In the genomic region with DNA sequence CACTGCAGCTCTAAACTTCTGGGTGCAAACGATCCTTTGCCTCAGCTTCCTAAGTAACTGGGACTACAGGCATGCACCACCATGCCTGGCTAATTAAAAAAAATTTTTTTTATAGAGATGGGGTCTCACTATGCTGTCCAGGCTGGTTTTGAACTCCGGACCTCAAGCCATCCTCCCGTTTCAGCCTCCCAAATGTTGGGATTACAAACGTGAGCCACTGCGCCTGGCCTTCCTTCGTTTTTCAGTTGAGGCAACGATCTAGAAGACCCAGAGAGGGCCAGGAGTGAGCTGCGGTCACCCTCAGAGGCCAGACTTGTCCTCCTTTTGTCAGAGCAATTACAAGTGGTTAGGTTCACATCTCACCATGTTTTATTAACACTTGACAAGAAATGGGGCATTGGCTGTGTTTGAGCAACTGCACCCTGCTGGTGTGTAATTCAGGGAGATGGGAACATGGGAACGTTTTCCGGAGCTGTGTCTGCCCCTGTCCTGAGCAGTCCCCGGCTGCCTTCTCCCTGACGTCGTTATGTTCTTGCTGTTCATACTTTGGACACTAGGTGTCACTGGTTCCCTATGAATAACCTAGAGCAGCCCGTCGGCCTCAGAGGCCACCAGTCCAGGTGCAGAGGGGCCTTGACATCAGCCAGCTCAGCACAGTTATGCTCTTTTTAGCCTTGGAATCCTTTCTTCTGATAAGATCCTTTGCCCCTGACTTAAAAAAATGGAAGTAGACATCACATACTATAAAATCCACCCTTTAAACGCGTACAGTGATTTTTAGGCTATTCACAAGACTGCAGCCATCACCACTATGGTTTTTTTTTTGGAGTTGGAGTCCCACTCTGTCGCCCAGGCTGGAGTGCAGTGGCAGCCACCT, we compare ENCODE assay signal across 8 cellular contexts.
DNase-seq lines count a peak whose midpoint lies in the region; ATAC-seq lines count a peak whose summit lies in the region.

No MANE protein-coding gene starts in this region.

- no peak overlapping the region for H2BK15ac ChIP-seq in mesenchymal stem cell (ENCODE audit: low read depth, poor library complexity, severe bottlenecking)

- H3K27ac ChIP-seq in mesenchymal stem cell (ENCODE audit: low read length, poor library complexity, severe bottlenecking) = no peak overlapping the region

- no peak overlapping the region for H2BK5ac ChIP-seq in mesenchymal stem cell (ENCODE audit: low read depth, low read length, poor library complexity, severe bottlenecking)

- H4K91ac ChIP-seq in mesenchymal stem cell (ENCODE audit: low read length) = no peak overlapping the region

- 44% methylated on average over 17 of the region's 18 CpGs for WGBS in mesenchymal stem cell

- H2BK12ac ChIP-seq in mesenchymal stem cell (ENCODE audit: low read length in 2 of 2) = no peak overlapping the region

- DNase-seq in COLO668 (lab: John Stamatoyannopoulos, UW; ENCODE audit: unreplicated experiment) = peak; percentile 70
- peak; percentile 19 to 84 for DNase-seq in NCI-H526 (lab: John Stamatoyannopoulos, UW)
- DNase-seq in activated CD4-positive, alpha-beta T cell treated with anti-CD3 and anti-CD28 coated beads, Interleukin-2, amount 50 U/mL, for 4 hours = peak; percentile 24 to 25
- DNase-seq in effector CD4-positive, alpha-beta T cell = peak; percentile 29
- peak; percentile 68 for DNase-seq in mesenchymal stem cell
- peak; percentile 67 for DNase-seq in stimulated activated CD8-positive, alpha-beta memory T cell treated with anti-CD3 and anti-CD28 coated beads, Interleukin-4, amount 100 ng/mL, for 48 hours

- no peak overlapping the region for H3K4ac ChIP-seq in mesenchymal stem cell (ENCODE audit: low read depth in 1 of 2, low read length in 2 of 2)

- H2BK120ac ChIP-seq in mesenchymal stem cell (ENCODE audit: low read depth, low read length) = no peak overlapping the region

- no peak overlapping the region for H2AFZ ChIP-seq in mesenchymal stem cell (ENCODE audit: low read depth, low read length)

- peaks cover 22 to 53% of the 10 kb centered on the region in 2 experiments for H3K27me3 ChIP-seq in mesenchymal stem cell (ENCODE audit: control insufficient read depth in 1 of 2, insufficient read depth in 1 of 2, low read length in 2 of 2)

- no peaks in the 10 kb centered on the region for H3K79me1 ChIP-seq in mesenchymal stem cell (replicated peaks; ENCODE audit: low read length, poor library complexity, severe bottlenecking)

- no peak overlapping the region for H3K9ac ChIP-seq in mesenchymal stem cell (ENCODE audit: low read length)

- H3K4me3 ChIP-seq in mesenchymal stem cell (ENCODE audit: insufficient read depth in 1 of 2, low read depth in 1 of 2, low read length in 2 of 2) = no peak overlapping the region

- no peaks in the 10 kb centered on the region for H3K36me3 ChIP-seq in mesenchymal stem cell (ENCODE audit: control insufficient read depth in 1 of 2, insufficient read depth in 2 of 2, low read depth in 1 of 2, low read length in 2 of 2)

- no peak overlapping the region for H3K14ac ChIP-seq in mesenchymal stem cell (ENCODE audit: low read length in 2 of 2)

- H3K9me3 ChIP-seq in mesenchymal stem cell (ENCODE audit: control insufficient read depth, low read length) = peaks cover 5% of the 10 kb centered on the region

- no peak overlapping the region for H3K18ac ChIP-seq in mesenchymal stem cell (ENCODE audit: low read depth in 1 of 2, low read length in 2 of 2)

- no peak overlapping the region for H3K4me2 ChIP-seq in mesenchymal stem cell (ENCODE audit: low read length, poor library complexity, severe bottlenecking)

- no peaks in the 10 kb centered on the region for H3K4me1 ChIP-seq in mesenchymal stem cell (ENCODE audit: control insufficient read depth, insufficient read depth, low read depth, low read length)

- H2AK5ac ChIP-seq in mesenchymal stem cell (ENCODE audit: low read length, severe bottlenecking) = no peak overlapping the region

- H3K23ac ChIP-seq in mesenchymal stem cell (ENCODE audit: low read length in 2 of 2) = no peak overlapping the region

- H4K8ac ChIP-seq in mesenchymal stem cell (ENCODE audit: low read length) = no peak overlapping the region

- ATAC-seq in GM19372 (IDR thresholded peaks at IDR 0.05; ENCODE audit: low read depth, unreplicated experiment) (peak; percentile 96), HG03442 (IDR thresholded peaks at IDR 0.05; ENCODE audit: unreplicated experiment) (peak; percentile 98)
